In the genomic region with DNA sequence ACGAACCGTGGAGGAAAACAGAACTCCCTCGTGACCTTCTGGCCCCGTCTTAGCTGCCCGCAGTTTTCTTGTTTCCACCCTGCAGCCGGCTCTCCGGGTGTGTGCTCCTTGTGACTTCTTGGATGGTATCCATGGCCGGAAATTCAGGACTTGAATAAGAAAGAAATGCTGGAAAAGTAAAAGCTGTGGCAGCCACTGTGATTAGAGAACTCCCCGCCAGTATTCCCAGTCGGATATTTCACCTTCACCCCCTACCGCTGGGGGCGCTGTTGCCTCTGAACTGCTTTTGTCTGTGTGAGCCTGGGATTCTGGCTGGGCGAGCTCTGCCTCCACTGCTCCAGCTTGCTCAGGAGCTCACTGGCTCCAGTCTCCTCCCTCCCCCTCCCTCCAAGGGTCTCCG, we compare ENCODE assay signal across 8 cellular contexts. TPM values are rescaled to one million over a fixed set of nuclear protein-coding genes. Genes with fewer than 3 reads are reported as not detected.
DNase-seq lines count a peak whose midpoint lies in the region; ATAC-seq and TF ChIP-seq lines count a peak whose summit lies in the region.

No MANE protein-coding gene starts in this region.

- no peak for ATAC-seq in GM18511 (IDR thresholded peaks at IDR 0.05; ENCODE audit: unreplicated experiment)
- ATAC-seq in GM21737 (IDR thresholded peaks at IDR 0.05; ENCODE audit: unreplicated experiment): no peak

- no peaks in the 10 kb centered on the region for H3K36me3 ChIP-seq in BE2C
- H3K36me3 ChIP-seq in MG63: no peaks in the 10 kb centered on the region

- H3K4me3 ChIP-seq in BE2C (ENCODE audit: low read depth, low read length): peak overlapping the region; percentile 25
- H3K4me3 ChIP-seq in MG63: no peak overlapping the region
- peak overlapping the region in 1 of 2 donors; percentile 10 for H3K4me3 ChIP-seq in cardiac fibroblast (replicated peaks in 1 of 2; ENCODE audit: low read depth in 2 of 2, low read length in 2 of 2)
- no peak overlapping the region for H3K4me3 ChIP-seq in lower leg skin (ENCODE audit: low read depth, poor library complexity, severe bottlenecking)

- peak; percentile 85 for DNase-seq in BE2C
- DNase-seq in MG63: peak; percentile 72
- DNase-seq in cardiac fibroblast (ENCODE audit: low read depth in 2 of 2): peak; percentile 55 to 86
- DNase-seq in lower leg skin (ENCODE audit: low spot score in 2 of 2): peak; percentile 66 to 91
- DNase-seq in NOMO-1 treated with DMSO at 0.1 percent for 48 hours (lab: John Stamatoyannopoulos, UW; ENCODE audit: unreplicated experiment): no peak
- DNase-seq in SIG-M5 treated with dmso at 0.1 percent for 504 hours (lab: John Stamatoyannopoulos, UW; ENCODE audit: unreplicated experiment): no peak

- intact Hi-C loops in lower leg skin (cut with DNase I; ENCODE audit: low total_unique reads): no loop called here

- no peaks in the 10 kb centered on the region for H3K4me1 ChIP-seq in BE2C

- TF ChIP-seq CTCF in BE2C (IDR thresholded peaks at IDR 0.05; ENCODE audit: low read depth, low read length): peak; percentile 93
- TF ChIP-seq CTCF in cardiac fibroblast (IDR thresholded peaks at IDR 0.05; ENCODE audit: low read depth, low read length): peak; percentile 64
- TF ChIP-seq CTCF in lower leg skin (IDR thresholded peaks at IDR 0.05): no peak

- H3K27me3 ChIP-seq in BE2C (no peaks in the 10 kb centered on the region; the same call in 1 of the 2 replicates), MG63 (no peaks in the 10 kb centered on the region)

- WGBS in lower leg skin, 2 donors: 17 to 37% methylated on average over 14 of the region's 14 CpGs

- TF ChIP-seq POLR2A in lower leg skin (IDR thresholded peaks at IDR 0.05): no peak

- H3K9me3 ChIP-seq in BE2C (no peaks in the 10 kb centered on the region), MG63 (no peaks in the 10 kb centered on the region)

RNA-seq across cellular contexts. Expression of gene CYP4V2, which starts 41.5 kb away (rescaled TPM):
- 1.3 TPM for polyA plus RNA-seq in BE2C (2012; ENCODE audit: insufficient read depth, insufficient read length, low read depth)
- 15.2 and 22.0 TPM in 2 replicates for total RNA-seq in MG63 (2014; rRNA removed; shearing (Covaris generic); ENCODE audit: low replicate concordance)
- 10 to 100 TPM in 1 of 4 donors, 1 to 10 TPM in 3; 4.3 to 14.7 (median 4.8) TPM for total RNA-seq in lower leg skin

RNA-seq across cellular contexts. Expression of gene FAM149A, which starts 45.4 kb away (rescaled TPM):
- 0.85 TPM for polyA plus RNA-seq in BE2C (2012; ENCODE audit: insufficient read depth, insufficient read length, low read depth)
- 7.3 and 12.5 TPM in 2 replicates for total RNA-seq in MG63 (2014; rRNA removed; shearing (Covaris generic); ENCODE audit: low replicate concordance)
- total RNA-seq in lower leg skin: 1 to 10 TPM in 3 of 4 donors, under 1 TPM in 1; 0.59 to 4.7 (median 2.7) TPM

Comparison
In these comparisons a context has a peak if more than half of its experiments do, and no peak if none do; other contexts are left out.
1. DNase-seq: peak in BE2C (single experiment), MG63 (single experiment), cardiac fibroblast (2 of 2) and lower leg skin (2 of 2); none in NOMO-1 treated with DMSO at 0.1 percent for 48 hours (single experiment) and SIG-M5 treated with dmso at 0.1 percent for 504 hours (single experiment).
2. CTCF ChIP-seq: peak in BE2C (single experiment) and cardiac fibroblast (single experiment); none in lower leg skin (0 of 3).